Comparison of ENCODE assay signal across 1 cellular context in the genomic region with DNA sequence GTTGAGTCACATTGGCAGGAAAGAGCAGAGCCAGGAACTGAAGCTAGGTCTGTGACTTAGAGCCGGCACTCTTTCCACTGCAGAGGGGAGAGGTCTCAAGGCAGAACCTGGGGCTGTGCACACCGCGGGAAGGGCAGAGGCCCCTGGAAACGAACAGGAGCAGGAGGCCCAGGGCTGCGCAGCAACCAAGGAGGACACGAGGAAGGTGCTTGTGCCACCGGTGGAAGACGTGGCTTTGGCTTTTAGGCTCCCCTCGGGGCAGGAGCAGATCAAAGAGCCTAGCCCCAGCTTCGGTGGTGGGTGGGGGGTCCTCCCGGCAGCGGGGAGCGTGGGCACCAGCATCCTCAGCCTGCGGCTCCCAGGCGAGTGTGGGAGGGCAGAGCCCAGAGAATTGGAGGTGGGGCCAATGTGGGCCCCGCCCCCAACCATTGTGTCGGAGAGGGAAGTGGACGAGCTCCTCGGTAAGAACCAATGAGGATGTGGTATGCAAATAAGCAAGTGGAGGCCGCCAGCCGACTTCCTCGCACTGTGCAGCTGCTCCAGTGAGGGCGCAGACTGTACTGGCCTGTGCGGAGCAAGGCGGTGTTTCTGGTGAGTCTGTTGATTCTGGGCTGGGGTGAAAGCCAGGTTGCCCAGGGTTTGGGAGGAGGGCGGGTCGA.
TF ChIP-seq lines count a peak whose summit lies in the region.

A gene with protein sequence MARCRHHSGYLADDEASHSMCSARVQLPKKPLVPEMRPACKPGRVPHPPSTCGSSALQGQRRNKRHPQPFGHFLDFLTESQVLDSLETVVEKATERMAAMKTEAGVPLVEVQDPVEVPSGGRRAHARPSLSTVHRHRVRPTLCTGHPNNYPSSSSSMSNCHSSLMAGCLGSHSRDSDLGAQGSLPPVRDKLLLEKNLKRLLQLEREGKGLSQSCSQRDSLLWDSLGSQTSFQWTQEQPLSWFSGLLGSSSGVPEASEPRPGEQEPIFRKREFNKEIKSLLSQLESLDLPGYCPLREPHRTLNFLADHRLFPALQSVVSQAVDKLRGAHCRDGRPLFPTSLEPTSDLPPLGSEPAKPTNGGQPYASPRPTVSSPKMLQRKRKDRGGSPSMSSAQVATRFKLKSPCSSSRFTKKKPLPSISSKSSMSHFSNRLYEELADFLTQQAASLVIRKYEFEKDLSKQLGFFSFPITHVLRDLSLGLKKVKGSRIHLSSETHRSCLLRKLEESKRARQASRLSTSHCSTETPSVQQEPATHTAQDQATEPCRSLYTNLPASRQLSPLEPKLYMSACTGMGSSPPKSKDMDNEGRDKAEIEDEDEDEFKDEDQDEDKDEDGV (plus strand): TSS at position 524 of the 659 bp plus-strand sequence. CDS start 422 bp downstream, outside the sequence.

TF ChIP-seq in SK-N-SH, 30 proteins besides CTCF, POLR2A, EP300 and RAD21 (continued from another document):
- no peak for TF ChIP-seq TAF1 (IDR thresholded peaks at IDR 0.05; ENCODE audit: borderline replicate concordance, low read depth, low read length)
- TF ChIP-seq SMC3 (IDR thresholded peaks at IDR 0.05; ENCODE audit: low read depth, low read length) = no peak
- no peak for TF ChIP-seq MEF2A (IDR thresholded peaks at IDR 0.05; ENCODE audit: borderline replicate concordance, low read depth)
